23 cellular contexts compared by ENCODE assay signal in the genomic region with DNA sequence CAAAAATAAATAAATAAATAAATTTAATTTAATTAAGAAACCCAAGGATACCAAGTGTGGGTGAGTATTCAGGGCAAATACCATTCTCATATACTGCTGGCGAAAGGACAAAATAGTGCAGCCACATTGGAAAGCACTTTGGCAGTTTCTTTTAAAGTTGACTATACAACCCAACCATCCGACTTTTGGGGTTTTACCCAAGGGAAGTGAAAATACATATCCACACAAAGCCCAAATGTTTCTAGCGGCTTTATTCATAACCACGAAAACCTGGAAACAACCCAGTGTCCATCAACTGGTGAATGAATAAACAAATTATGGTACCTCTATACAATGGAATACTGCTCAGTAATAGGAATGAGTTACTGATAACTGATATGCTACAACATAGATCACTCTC. TPM values are rescaled to one million over a fixed set of nuclear protein-coding genes. Genes with fewer than 3 reads are reported as not detected.
"Had no signal": no experiment of that assay in that cellular context is flagged by ENCODE, and none has a peak within 500 bp of the region (broad histone marks: within the 10 kb centered on the region; RNA-seq: fewer than 3 reads in every experiment).

No MANE protein-coding gene starts in this region.

- DNase-seq: KBM-7, MG63, NCI-H1092, NCI-H1105 treated with DMSO at 0.1 percent for 48 hours, NCI-H1417 treated with DMSO at 0.1 percent for 48 hours, NCI-H146, NCI-H1694 treated with DMSO at 0.1 percent for 48 hours, NCI-H1930, NCI-H2081, NCI-H2107, NCI-H226, NCI-H446, NCI-H510A, NCI-H524 treated with DMSO at 0.1 percent for 48 hours, NCI-H69, NCI-H774, PC-3, SHP77 treated with DMSO at 0.1 percent for 48 hours, SJCRH30 had no signal

- ATAC-seq: Panc1, PC-3, Right ventricle myocardium inferior, SK-N-SH treated with all-trans-retinoic acid at 6 μM for 48 hours had no signal

RNA-seq across cellular contexts. Expression of gene OGDHL, which starts 36.2 kb away (rescaled TPM):
- total RNA-seq: RPMI7951 had no signal
